14 cellular contexts compared by ENCODE assay signal in genomic region chr12:5318874-5319273, GRCh38.
DNase-seq lines count a peak whose midpoint lies in the region; ATAC-seq and TF ChIP-seq lines count a peak whose summit lies in the region.
"Had no signal": no experiment of that assay in that cellular context is flagged by ENCODE, and none has a peak within 500 bp of the region (broad histone marks: within the 10 kb centered on the region; RNA-seq: fewer than 3 reads in every experiment).

No MANE protein-coding gene starts in this region.

- RAD21 ChIA-PET in HCT116 (lab: Charles Lee; ENCODE audit: low non-redundant PET in 1 of 2, low total read pairs in 2 of 2, uncharacterized antibody in 2 of 2, unreplicated experiment in 2 of 2): no interaction called here

- H3K4me3 ChIP-seq in HCT116 (replicated peaks in 1 of 2; ENCODE audit: low read depth in 1 of 2, low read length in 2 of 2): no peak overlapping the region
- no peak overlapping the region for H3K4me3 ChIP-seq in astrocyte of the spinal cord (ENCODE audit: low read depth, low read length)
- no peak overlapping the region for H3K4me3 ChIP-seq in kidney epithelial cell (ENCODE audit: low read depth, low read length)
- no peak overlapping the region for H3K4me3 ChIP-seq in prostate gland
- H3K4me3 ChIP-seq: skin epidermis had no signal

- CTCF ChIA-PET in HCT116 (lab: Charles Lee): no interaction called here

- H3K27me3 ChIP-seq in HCT116 (ENCODE audit: insufficient read depth, low read length): no peaks in the 10 kb centered on the region
- H3K27me3 ChIP-seq in kidney epithelial cell (ENCODE audit: control insufficient read depth, insufficient read depth, low read length): no peaks in the 10 kb centered on the region
- H3K27me3 ChIP-seq in prostate gland (replicated peaks; ENCODE audit: insufficient read depth): no peaks in the 10 kb centered on the region

- no peaks in the 10 kb centered on the region for H3K9me2 ChIP-seq in HCT116 (ENCODE audit: insufficient read depth)

- H2AFZ ChIP-seq in HCT116 (ENCODE audit: low read depth, low read length, poor library complexity, severe bottlenecking): no peak overlapping the region

- intact Hi-C loops in HCT116 (cut with micrococcal nuclease) (no loop called here), prostate gland (cut with DNase I) (no loop called here)

- H3K9ac ChIP-seq in HCT116 (ENCODE audit: low read length): 0 out of 2 replicates have a peak overlapping the region, but pooled peaks have one; percentile 8
- H3K9ac ChIP-seq: KMS-11 had no signal

- TF ChIP-seq CTCF in HCT116 (IDR thresholded peaks at IDR 0.05 in 2 of 3, conservative IDR thresholded peaks at IDR 0.05 in 1 of 3; ENCODE audit: borderline replicate concordance in 1 of 3, insufficient read depth in 1 of 3, low read depth in 2 of 3, low read length in 2 of 3) (no peak), astrocyte of the spinal cord (IDR thresholded peaks at IDR 0.05; ENCODE audit: low read depth, low read length) (no peak), kidney epithelial cell (IDR thresholded peaks at IDR 0.05; ENCODE audit: insufficient read depth, low read length, poor library complexity, severe bottlenecking) (no peak), prostate gland (IDR thresholded peaks at IDR 0.05) (no peak)

- TF ChIP-seq POLR2A in HCT116 (IDR thresholded peaks at IDR 0.05; ENCODE audit: borderline replicate concordance, extremely low read depth, insufficient read depth, insufficient read length): no peak
- no peak for TF ChIP-seq POLR2A in prostate gland (IDR thresholded peaks at IDR 0.05)

- H3K4me1 ChIP-seq in HCT116 (ENCODE audit: control insufficient read depth in 1 of 2, insufficient read depth in 2 of 2, low read length in 2 of 2) (peaks cover 0 to 15% of the 10 kb centered on the region in 2 experiments; a peak in 2 of 4 replicates), prostate gland (replicated peaks) (no peaks in the 10 kb centered on the region)

- H3K9me3 ChIP-seq in HCT116 (ENCODE audit: control insufficient read depth in 1 of 2, insufficient read depth in 1 of 2, low read depth in 1 of 2, low read length in 2 of 2) (no peaks in the 10 kb centered on the region), prostate gland (no peaks in the 10 kb centered on the region)

- H4K20me1 ChIP-seq in HCT116 (ENCODE audit: insufficient read depth): no peaks in the 10 kb centered on the region

- 0 out of 2 replicates have a peak, but pooled peaks have one; percentile 7 for TF ChIP-seq RAD21 in HCT116 (IDR thresholded peaks at IDR 0.05; ENCODE audit: low read depth)

- POLR2A ChIA-PET in HCT116 (lab: Charles Lee): no interaction called here

- DNase-seq in ACHN (peak; percentile 62), HCT116 (ENCODE audit: low read depth, low spot score) (peak; percentile 56), astrocyte of the spinal cord (ENCODE audit: low read depth, low spot score) (peak; percentile 10), kidney epithelial cell (ENCODE audit: low read depth) (peak; percentile 45), prostate gland (ENCODE audit: low spot score) (no peak), NK-92 (lab: John Stamatoyannopoulos, UW; ENCODE audit: unreplicated experiment) (no peak), NOMO-1 (lab: John Stamatoyannopoulos, UW; ENCODE audit: unreplicated experiment in 2 of 2) (no peak)
- DNase-seq: activated CD4-positive, alpha-beta T cell treated with anti-CD3 and anti-CD28 coated beads, Interleukin-2, amount 50 U/mL, for 1 hour; activated effector memory CD4-positive, alpha-beta T cell treated with Interleukin-2 at 50 U/mL for 16 hours; left cardiac atrium; NCI-H2081 had no signal

- in situ Hi-C loops in ACHN (cut with HindIII; ENCODE audit: low pct_ligation_motif_present, low pct_unique_long_range_greater_than_20kb, low sequenced_read_pairs): no loop called here
- in situ Hi-C loops in astrocyte of the spinal cord (cut with HindIII; ENCODE audit: low sequenced_read_pairs): no loop called here

- peak overlapping the region; percentile 43 for H3K4me2 ChIP-seq in HCT116 (ENCODE audit: low read length)
- H3K4me2 ChIP-seq: KMS-11 had no signal

- H3K36me3 ChIP-seq in HCT116 (ENCODE audit: control insufficient read depth in 1 of 2, insufficient read depth in 2 of 2, low read length in 2 of 2) (no peaks in the 10 kb centered on the region), kidney epithelial cell (ENCODE audit: control insufficient read depth, insufficient read depth, low read length) (no peaks in the 10 kb centered on the region), prostate gland (no peaks in the 10 kb centered on the region)

- ATAC-seq in HCT116 (peak; percentile 100), HG03159 (IDR thresholded peaks at IDR 0.05; ENCODE audit: unreplicated experiment) (no peak)

- no peaks in the 10 kb centered on the region for H3K79me2 ChIP-seq in HCT116 (ENCODE audit: insufficient read depth, low read length)

- BruUV-seq in HCT116 (replicated peaks; lab: Mats Ljungman, UMichigan): no TSS peak

- H3K27ac ChIP-seq in HCT116 (ENCODE audit: low read depth, low read length) (no peak overlapping the region; the same call in 1 of the 2 replicates), prostate gland (no peak overlapping the region)
- H3K27ac ChIP-seq: KMS-11 had no signal

TF ChIP-seq in HCT116, 20 proteins besides CTCF, POLR2A, EP300 and RAD21 (continues in another document):
- peak; percentile 76 for TF ChIP-seq MAX (IDR thresholded peaks at IDR 0.05)
- TF ChIP-seq SRF (IDR thresholded peaks at IDR 0.05; ENCODE audit: low read depth): peak; percentile 35; the same call in 1 of the 2 replicates
- 0 out of 2 replicates have a peak, but pooled peaks have one; percentile 17 for TF ChIP-seq POLR2AphosphoS5 (IDR thresholded peaks at IDR 0.05; ENCODE audit: low read depth, low read length)
- TF ChIP-seq YY1 (IDR thresholded peaks at IDR 0.05; ENCODE audit: extremely low read depth, insufficient replicate concordance, low read depth, low read length): no peak
- TF ChIP-seq SIN3A (IDR thresholded peaks at IDR 0.05; ENCODE audit: low read depth): no peak
- TF ChIP-seq EGR1 (IDR thresholded peaks at IDR 0.05; ENCODE audit: low read depth): no peak
- TF ChIP-seq EZH2phosphoT487 (IDR thresholded peaks at IDR 0.05; ENCODE audit: borderline replicate concordance): no peak
- peak; percentile 67; the same call in 1 of the 2 replicates for TF ChIP-seq CBX3 (IDR thresholded peaks at IDR 0.05; ENCODE audit: low read depth)
- TF ChIP-seq ELF1 (IDR thresholded peaks at IDR 0.05; ENCODE audit: borderline replicate concordance, low read depth): no peak
- TF ChIP-seq SP1 (IDR thresholded peaks at IDR 0.05; ENCODE audit: low read depth): peak; percentile 49; the same call in 1 of the 2 replicates
- TF ChIP-seq ZNF274 (IDR thresholded peaks at IDR 0.05; ENCODE audit: low read depth, low read length): no peak
- no peak for TF ChIP-seq REST (IDR thresholded peaks at IDR 0.05; ENCODE audit: low read depth)
- no peak for TF ChIP-seq ATF3 (IDR thresholded peaks at IDR 0.05)
- TF ChIP-seq ZBTB33 (IDR thresholded peaks at IDR 0.05; ENCODE audit: extremely low read depth, insufficient replicate concordance, low read length): no peak
- TF ChIP-seq EZH2 (IDR thresholded peaks at IDR 0.05): no peak
- TF ChIP-seq CEBPB (IDR thresholded peaks at IDR 0.05; ENCODE audit: low read depth): no peak
- TF ChIP-seq JUND (IDR thresholded peaks at IDR 0.05): peak; percentile 45

Comparison
In these comparisons a context has a peak if more than half of its experiments do, and no peak if none do; other contexts are left out.
1. DNase-seq: peak in ACHN (single experiment), HCT116 (single experiment), astrocyte of the spinal cord (single experiment) and kidney epithelial cell (single experiment); none in prostate gland (single experiment), NK-92 (single experiment) and NOMO-1 (0 of 2).